Comparison of ENCODE assay signal across 8 cellular contexts in the genomic region with DNA sequence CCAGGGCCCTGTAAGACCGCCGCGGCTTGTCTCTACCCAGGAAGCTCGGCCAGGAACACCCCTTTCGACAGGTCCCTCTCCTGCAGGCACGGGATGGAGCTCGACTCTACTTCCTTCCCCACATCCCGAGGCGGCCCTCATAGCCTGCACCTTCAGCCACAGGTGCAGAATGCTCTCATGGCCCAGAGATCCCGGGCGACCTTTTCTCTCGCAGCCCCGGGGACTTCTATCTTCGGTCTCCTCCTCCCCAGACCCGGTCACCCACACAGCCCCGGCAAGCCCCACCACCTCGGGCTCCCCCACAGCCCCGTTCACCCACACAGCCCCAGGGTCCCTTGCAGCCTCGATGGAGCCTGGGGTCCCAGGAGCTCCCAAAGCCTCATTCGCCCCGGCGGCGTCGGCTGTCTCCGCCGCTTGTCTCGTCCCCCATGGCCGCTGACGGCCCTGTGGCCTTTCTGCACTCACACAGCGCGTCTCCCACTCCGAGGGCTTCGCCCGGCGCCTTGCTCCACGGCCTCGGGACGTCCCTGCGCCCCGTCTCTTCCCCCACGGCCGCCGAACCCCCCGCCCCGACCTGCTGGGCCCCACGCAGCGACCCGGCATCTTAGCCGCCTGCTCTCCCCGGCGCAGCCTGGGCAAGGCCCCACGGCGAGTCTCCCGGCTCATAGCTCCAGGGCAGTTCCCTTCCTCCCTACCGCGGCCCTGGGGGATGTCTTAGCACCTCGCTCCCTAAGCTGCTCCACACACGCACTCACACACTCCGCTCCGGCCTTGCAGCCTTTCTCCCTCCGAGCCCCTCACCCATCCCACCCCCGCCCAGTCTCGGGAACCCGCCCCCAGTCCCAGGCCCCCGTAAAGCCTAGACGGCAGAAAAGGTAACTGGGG. TPM values are rescaled to one million over a fixed set of nuclear protein-coding genes. Genes with fewer than 3 reads are reported as not detected.
DNase-seq lines count a peak whose midpoint lies in the region; ATAC-seq, FAIRE-seq and TF ChIP-seq lines count a peak whose summit lies in the region.

No MANE protein-coding gene starts in this region.

- peak overlapping the region; percentile 74 for H3K4me2 ChIP-seq in SU-DHL-6 (ENCODE audit: low read depth, low read length, poor library complexity, severe bottlenecking)

- FAIRE-seq in GM12891 (lab: Jason Lieb, UNC), result peak; percentile 59

- H4K20me1 ChIP-seq in SU-DHL-6 (ENCODE audit: low read depth, low read length), result no peaks in the 10 kb centered on the region

- peaks cover 15% of the 10 kb centered on the region for H3K79me2 ChIP-seq in SU-DHL-6 (ENCODE audit: insufficient read depth, low read length)

- H3K27ac ChIP-seq in SU-DHL-6 (ENCODE audit: low read depth, low read length) (peak overlapping the region; percentile 83), ectodermal cell (ENCODE audit: insufficient read depth, low read depth, low read length, poor library complexity, severe bottlenecking) (peak overlapping the region; percentile 74), thyroid gland (peak overlapping the region; percentile 82 to 93 (median 86))

- TF ChIP-seq POLR2A in GM12891 (IDR thresholded peaks at IDR 0.05; ENCODE audit: low read depth, low read length), result no peak
- no peak for TF ChIP-seq POLR2A in thyroid gland (IDR thresholded peaks at IDR 0.05)

- WGBS in ectodermal cell, 2 experiments, result 1 to 2% methylated on average over 63 to 65 of the region's 66 CpGs
- WGBS in thyroid gland, 2 donors, result 0 to 1% methylated on average over 26 to 37 of the region's 66 CpGs

- H3K27me3 ChIP-seq in SU-DHL-6 (ENCODE audit: low read length) (no peaks in the 10 kb centered on the region), ectodermal cell (ENCODE audit: control insufficient read depth, insufficient read depth, low read length, poor library complexity, severe bottlenecking) (no peaks in the 10 kb centered on the region), thyroid gland (no peaks in the 10 kb centered on the region)

- ATAC-seq in HG03039 (IDR thresholded peaks at IDR 0.05; ENCODE audit: unreplicated experiment) (peak; percentile 3), GM21825 (IDR thresholded peaks at IDR 0.05; ENCODE audit: unreplicated experiment) (no peak), GM18858 (IDR thresholded peaks at IDR 0.05; ENCODE audit: unreplicated experiment) (no peak)

- H3K4me3 ChIP-seq in SU-DHL-6 (ENCODE audit: insufficient read depth, low read length, poor library complexity, severe bottlenecking), result peak overlapping the region; percentile 82
- peak overlapping the region; percentile 86 for H3K4me3 ChIP-seq in ectodermal cell (ENCODE audit: insufficient read depth, low read depth, low read length)
- peak overlapping the region; percentile 56 to 80 (median 79) for H3K4me3 ChIP-seq in thyroid gland (replicated peaks in 1 of 3)

- H3F3A ChIP-seq in SU-DHL-6 (ENCODE audit: insufficient read depth), result peaks cover 5% of the 10 kb centered on the region; the same call in 1 of the 2 replicates

- H2AFZ ChIP-seq in SU-DHL-6 (ENCODE audit: low read depth, low read length, severe bottlenecking), result peak overlapping the region; percentile 95

- no peak for TF ChIP-seq CTCF in SU-DHL-6 (IDR thresholded peaks at IDR 0.05; ENCODE audit: insufficient read depth, low read length, poor library complexity, severe bottlenecking)
- no peak for TF ChIP-seq CTCF in thyroid gland (IDR thresholded peaks at IDR 0.05)

- H3K4me1 ChIP-seq in ectodermal cell (ENCODE audit: control insufficient read depth, insufficient read depth, low read length) (peaks cover 13% of the 10 kb centered on the region), thyroid gland (peaks cover 19 to 23% of the 10 kb centered on the region in 2 donors)

- DNase-seq in GM12891 (ENCODE audit: insufficient read length, low spot score) (no peak), lung microvascular endothelial cell (ENCODE audit: low read depth in 2 of 2) (peak; percentile 29 to 55), thyroid gland (peak; percentile 29 to 39)

- H3K9ac ChIP-seq in SU-DHL-6 (ENCODE audit: low read length), result peak overlapping the region; percentile 80

- intact Hi-C loops in thyroid gland (cut with DNase I), result no loop called here

- H3K9me2 ChIP-seq in SU-DHL-6 (replicated peaks; ENCODE audit: insufficient read depth, low read length), result no peaks in the 10 kb centered on the region

- no peaks in the 10 kb centered on the region for H3K9me3 ChIP-seq in SU-DHL-6 (ENCODE audit: insufficient read depth, low read length)
- no peaks in the 10 kb centered on the region for H3K9me3 ChIP-seq in ectodermal cell (ENCODE audit: control insufficient read depth, low read length)
- H3K9me3 ChIP-seq in thyroid gland, result no peaks in the 10 kb centered on the region

- H3K36me3 ChIP-seq in SU-DHL-6 (ENCODE audit: low read length) (no peaks in the 10 kb centered on the region; the same call in 1 of the 2 replicates), ectodermal cell (ENCODE audit: control insufficient read depth, insufficient read depth, low read length) (peaks cover 7% of the 10 kb centered on the region), thyroid gland (peaks cover 0 to 5% of the 10 kb centered on the region in 2 donors)

TF ChIP-seq in GM12891, 5 proteins besides CTCF, POLR2A, EP300 and RAD21:
- TF ChIP-seq SPI1 (IDR thresholded peaks at IDR 0.05; ENCODE audit: low read depth, low read length) (no peak), TAF1 (IDR thresholded peaks at IDR 0.05; ENCODE audit: low read depth, low read length) (no peak), PAX5 (IDR thresholded peaks at IDR 0.05; ENCODE audit: insufficient read depth, low read length, severe bottlenecking) (no peak), POU2F2 (IDR thresholded peaks at IDR 0.05; ENCODE audit: low read depth, low read length) (no peak), POLR2AphosphoS5 (IDR thresholded peaks at IDR 0.05; ENCODE audit: low read depth, low read length) (no peak)

RNA-seq across cellular contexts. Expression of gene KIAA0753, which starts 0.6 kb away (rescaled TPM):
- polyA plus RNA-seq in GM12891 (2012; ENCODE audit: low read depth, missing spikeins), result 10.3 TPM
- polyA plus RNA-seq in ectodermal cell (2013, experiment 1 of 4), result 33.8 TPM
- 37.6 TPM for polyA plus RNA-seq in ectodermal cell (2013, experiment 2 of 4)
- polyA plus RNA-seq in ectodermal cell (2013, experiment 3 of 4), result 27.3 TPM
- 26.6 TPM for polyA plus RNA-seq in ectodermal cell (2013, experiment 4 of 4)
- 5.4 and 7.7 TPM in 2 replicates for total RNA-seq in lung microvascular endothelial cell
- 10 to 100 TPM; 20.8 to 46.7 (median 25.6) TPM for total RNA-seq in thyroid gland

RNA-seq across cellular contexts. Expression of gene TXNDC17, which starts 1.0 kb away (rescaled TPM):
- 232 TPM for polyA plus RNA-seq in GM12891 (2012; ENCODE audit: low read depth, missing spikeins)
- 184 TPM for polyA plus RNA-seq in ectodermal cell (2013, experiment 1 of 4)
- polyA plus RNA-seq in ectodermal cell (2013, experiment 2 of 4), result 164 TPM
- polyA plus RNA-seq in ectodermal cell (2013, experiment 3 of 4), result 203 TPM
- 200 TPM for polyA plus RNA-seq in ectodermal cell (2013, experiment 4 of 4)
- total RNA-seq in lung microvascular endothelial cell, result 73.2 and 91.1 TPM in 2 replicates
- total RNA-seq in thyroid gland, result 100 to 1,000 TPM in 2 of 4 donors, 10 to 100 TPM in 2; 70.4 to 149 (median 95.9) TPM

RNA-seq across cellular contexts. Expression of gene MED31, which starts 11.5 kb away (rescaled TPM):
- 20.9 TPM for polyA plus RNA-seq in GM12891 (2012; ENCODE audit: low read depth, missing spikeins)
- 27.5 TPM for polyA plus RNA-seq in ectodermal cell (2013, experiment 1 of 4)
- polyA plus RNA-seq in ectodermal cell (2013, experiment 2 of 4), result 23.9 TPM
- polyA plus RNA-seq in ectodermal cell (2013, experiment 3 of 4), result 21.5 TPM
- polyA plus RNA-seq in ectodermal cell (2013, experiment 4 of 4), result 22.3 TPM
- total RNA-seq in lung microvascular endothelial cell, result 5.7 and 6.7 TPM in 2 replicates
- total RNA-seq in thyroid gland, result 10 to 100 TPM in 2 of 4 donors, 1 to 10 TPM in 2; 5.3 to 13.7 (median 10.4) TPM

RNA-seq across cellular contexts. Expression of gene C17orf100, which starts 11.7 kb away (rescaled TPM):
- 2.9 TPM for polyA plus RNA-seq in GM12891 (2012; ENCODE audit: low read depth, missing spikeins)
- polyA plus RNA-seq in ectodermal cell (2013, experiment 1 of 4), result 3.6 TPM
- polyA plus RNA-seq in ectodermal cell (2013, experiment 2 of 4), result 3.4 TPM
- 3.5 TPM for polyA plus RNA-seq in ectodermal cell (2013, experiment 3 of 4)
- polyA plus RNA-seq in ectodermal cell (2013, experiment 4 of 4), result 4.0 TPM
- 0.22 and 0.40 TPM in 2 replicates for total RNA-seq in lung microvascular endothelial cell
- 1 to 10 TPM in 3 of 4 donors, under 1 TPM in 1; 0.67 to 2.7 (median 2.0) TPM for total RNA-seq in thyroid gland
